ENCODE assay signal across 8 cellular contexts in genomic region chr1:1273152-1273534, GRCh38. TPM values are rescaled to one million over a fixed set of nuclear protein-coding genes. Genes with fewer than 3 reads are reported as not detected.
DNase-seq lines count a peak whose midpoint lies in the region; ATAC-seq and TF ChIP-seq lines count a peak whose summit lies in the region.

No MANE protein-coding gene starts in this region.

- peak overlapping the region; percentile 94 for H3K14ac ChIP-seq in IMR-90 (replicated peaks; ENCODE audit: low read depth, low read length)

- POLR2A ChIA-PET in IMR-90 (lab: Charles Lee; ENCODE audit: unreplicated experiment), result interaction anchor here (0.5 to 1.0 kb wide), 3 partner anchors 9 to 254 kb away, joined by 3 to 6 read pairs (median 5); no protein-coding TSS in a partner anchor

- no peaks in the 10 kb centered on the region for H3K9me3 ChIP-seq in IMR-90 (ENCODE audit: control insufficient read depth, insufficient read depth, low read length)

- H2BK20ac ChIP-seq in IMR-90 (ENCODE audit: low read depth, low read length), result no peak overlapping the region

- H3K4ac ChIP-seq in IMR-90 (ENCODE audit: low read depth, low read length), result peak overlapping the region; percentile 91

- peak overlapping the region; percentile 97 for H3K4me2 ChIP-seq in IMR-90 (ENCODE audit: low read depth, low read length)

- peak overlapping the region; percentile 64 to 96 for H4K8ac ChIP-seq in IMR-90 (ENCODE audit: low read depth in 2 of 2, low read length in 2 of 2)

- peak overlapping the region; percentile 89 for H2AFZ ChIP-seq in IMR-90 (replicated peaks; ENCODE audit: low read length, poor library complexity)

- TF ChIP-seq CTCF in IMR-90 (conservative IDR thresholded peaks at IDR 0.05; ENCODE audit: low read depth, low read length) (no peak), coronary artery (IDR thresholded peaks at IDR 0.05) (no peak)

- H3K18ac ChIP-seq in IMR-90 (ENCODE audit: low read depth, low read length), result no peak overlapping the region

- intact Hi-C loops in IMR-90 (cut with micrococcal nuclease), result loop anchor here (1.0 kb wide), 1 partner anchor 8 kb away; no protein-coding TSS in a partner anchor

- H3K27ac ChIP-seq in IMR-90 (ENCODE audit: insufficient read depth, low read length), result peak overlapping the region; percentile 94
- H3K27ac ChIP-seq in coronary artery, result peak overlapping the region; percentile 80 to 87

- peak overlapping the region; percentile 99 for H2AK9ac ChIP-seq in IMR-90 (replicated peaks; ENCODE audit: low read depth, low read length, poor library complexity)

- peak overlapping the region; percentile 71 for H3K4me3 ChIP-seq in IMR-90 (ENCODE audit: insufficient read depth, low read depth, low read length)
- peak overlapping the region; percentile 87 for H3K4me3 ChIP-seq in coronary artery

- no peaks in the 10 kb centered on the region for H3K27me3 ChIP-seq in IMR-90 (ENCODE audit: control insufficient read depth, insufficient read depth, low read length)

- H3K9me3 Mint-ChIP-seq in T-helper 1 cell treated with Interleukin-12 subunit alpha and Interleukin-12 subunit beta and Interleukin-4 antibody, amounts not matched to agents 30 μg/mL and 1 μg/mL, for 36 hours, result no peaks in the 10 kb centered on the region
- no peaks in the 10 kb centered on the region for H3K9me3 Mint-ChIP-seq in naive B cell

- no peak for TF ChIP-seq POLR2A in IMR-90 (IDR thresholded peaks at IDR 0.05; ENCODE audit: low read depth, low read length)

- in situ Hi-C loops in IMR-90 (cut with MboI; ENCODE audit: low sequenced_read_pairs), result no loop called here

- no peak for TF ChIP-seq RAD21 in IMR-90 (IDR thresholded peaks at IDR 0.05; ENCODE audit: low read length)

- H3K79me1 ChIP-seq in IMR-90 (ENCODE audit: low read depth in 1 of 2, low read length in 2 of 2), result peaks cover 8 to 51% of the 10 kb centered on the region in 2 experiments; a peak in 3 of 4 replicates

- H3K27me3 Mint-ChIP-seq in T-helper 1 cell treated with Interleukin-12 subunit alpha and Interleukin-12 subunit beta and Interleukin-4 antibody, amounts not matched to agents 30 μg/mL and 1 μg/mL, for 36 hours (ENCODE audit: low read depth), result no peaks in the 10 kb centered on the region
- no peaks in the 10 kb centered on the region for H3K27me3 Mint-ChIP-seq in naive B cell

- H2AK5ac ChIP-seq in IMR-90 (ENCODE audit: low read depth, low read length), result peak overlapping the region; percentile 99

- peak overlapping the region; percentile 92 for H3K23ac ChIP-seq in IMR-90 (ENCODE audit: low read depth, low read length)

- H3K36me3 Mint-ChIP-seq in T-helper 1 cell treated with Interleukin-12 subunit alpha and Interleukin-12 subunit beta and Interleukin-4 antibody, amounts not matched to agents 30 μg/mL and 1 μg/mL, for 36 hours (ENCODE audit: low read depth), result peaks cover 17% of the 10 kb centered on the region
- no peaks in the 10 kb centered on the region for H3K36me3 Mint-ChIP-seq in naive B cell

- peaks cover 27% of the 10 kb centered on the region for H3K36me3 ChIP-seq in IMR-90 (ENCODE audit: control insufficient read depth, insufficient read depth, low read length)

- peak overlapping the region; percentile 93 for H3K9ac ChIP-seq in IMR-90 (ENCODE audit: low read depth, low read length)

- WGBS in IMR-90 (ENCODE audit: extremely low coverage in 2 of 2, insufficient read length in 1 of 2), 2 experiments, result 0% methylated on average over 8 of the region's 39 CpGs; no CpG with 5 or more reads in 1 of the 2 experiments

- peaks cover 28% of the 10 kb centered on the region for H3K4me1 Mint-ChIP-seq in T-helper 1 cell treated with Interleukin-12 subunit alpha and Interleukin-12 subunit beta and Interleukin-4 antibody, amounts not matched to agents 30 μg/mL and 1 μg/mL, for 36 hours (ENCODE audit: low read depth)
- peaks cover 34 to 44% (median 42%) of the 10 kb centered on the region in 3 donors for H3K4me1 Mint-ChIP-seq in naive B cell

- H3K27ac Mint-ChIP-seq in T-helper 1 cell treated with Interleukin-12 subunit alpha and Interleukin-12 subunit beta and Interleukin-4 antibody, amounts not matched to agents 30 μg/mL and 1 μg/mL, for 36 hours, result peak overlapping the region; percentile 75
- peak overlapping the region in 5 of 6 donors; percentile 81 to 94 (median 85) for H3K27ac Mint-ChIP-seq in naive B cell

- DNase-seq in T-helper 1 cell (no peak), IMR-90 (no peak), coronary artery (ENCODE audit: low spot score) (no peak), naive B cell (no peak)

- BruUV-seq in IMR-90 (replicated peaks; lab: Mats Ljungman, UMichigan), result no TSS peak

- peak overlapping the region; percentile 99 for H2BK5ac ChIP-seq in IMR-90 (ENCODE audit: low read depth, low read length, poor library complexity, severe bottlenecking)

- peaks cover 25% of the 10 kb centered on the region for H4K20me1 ChIP-seq in IMR-90 (ENCODE audit: insufficient read depth, low read length)

- peak overlapping the region; percentile 83 for H3K4me3 Mint-ChIP-seq in T-helper 1 cell treated with Interleukin-12 subunit alpha and Interleukin-12 subunit beta and Interleukin-4 antibody, amounts not matched to agents 30 μg/mL and 1 μg/mL, for 36 hours
- H3K4me3 Mint-ChIP-seq in naive B cell, result peak overlapping the region; percentile 81 to 95 (median 88)

- ATAC-seq in IMR-90 (ENCODE audit: low read depth), result peak; percentile 1
- peak in 1 of 2 donors; percentile 3 for ATAC-seq in naive B cell (ENCODE audit: low read depth in 2 of 2)
- ATAC-seq in HG02884 (IDR thresholded peaks at IDR 0.05; ENCODE audit: unreplicated experiment), result no peak
- no peak for ATAC-seq in GM18520 (IDR thresholded peaks at IDR 0.05; ENCODE audit: unreplicated experiment)
- ATAC-seq in HG03378 (IDR thresholded peaks at IDR 0.05; ENCODE audit: unreplicated experiment), result no peak

- peak overlapping the region; percentile 45; the same call in 1 of the 3 replicates for H2BK15ac ChIP-seq in IMR-90 (ENCODE audit: low read depth, low read length)

- H3K4me1 ChIP-seq in IMR-90 (ENCODE audit: control insufficient read depth, insufficient read depth, low read length), result peaks cover 38% of the 10 kb centered on the region

- peak overlapping the region; percentile 79 for H3K56ac ChIP-seq in IMR-90 (ENCODE audit: extremely low read depth, insufficient read depth, low read length)

- dilution Hi-C loops in IMR-90 (cut with HindIII; ENCODE audit: low sequenced_read_pairs, unreplicated experiment), result no loop called here

- H3K9me1 ChIP-seq in IMR-90 (ENCODE audit: insufficient read depth, low read length), result peaks cover 33% of the 10 kb centered on the region

- H4K91ac ChIP-seq in IMR-90 (ENCODE audit: insufficient read depth, low read depth, low read length), result peak overlapping the region; percentile 64

- peak overlapping the region; percentile 65; the same call in 1 of the 2 replicates for H4K5ac ChIP-seq in IMR-90 (ENCODE audit: low read depth, low read length)

- peak overlapping the region; percentile 30; the same call in 1 of the 2 replicates for H2BK120ac ChIP-seq in IMR-90 (ENCODE audit: low read depth, low read length)

- CTCF ChIA-PET in IMR-90 (lab: Yijun Ruan, JAX), result no interaction called here

TF ChIP-seq in IMR-90, 13 proteins besides CTCF, POLR2A, EP300 and RAD21:
- no peak for TF ChIP-seq MXI1 (IDR thresholded peaks at IDR 0.05; ENCODE audit: borderline replicate concordance, low read depth, low read length)
- TF ChIP-seq, protein P1, sequence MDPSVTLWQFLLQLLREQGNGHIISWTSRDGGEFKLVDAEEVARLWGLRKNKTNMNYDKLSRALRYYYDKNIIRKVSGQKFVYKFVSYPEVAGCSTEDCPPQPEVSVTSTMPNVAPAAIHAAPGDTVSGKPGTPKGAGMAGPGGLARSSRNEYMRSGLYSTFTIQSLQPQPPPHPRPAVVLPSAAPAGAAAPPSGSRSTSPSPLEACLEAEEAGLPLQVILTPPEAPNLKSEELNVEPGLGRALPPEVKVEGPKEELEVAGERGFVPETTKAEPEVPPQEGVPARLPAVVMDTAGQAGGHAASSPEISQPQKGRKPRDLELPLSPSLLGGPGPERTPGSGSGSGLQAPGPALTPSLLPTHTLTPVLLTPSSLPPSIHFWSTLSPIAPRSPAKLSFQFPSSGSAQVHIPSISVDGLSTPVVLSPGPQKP (IDR thresholded peaks at IDR 0.05; ENCODE audit: borderline replicate concordance, low read depth, low read length), result no peak
- no peak for TF ChIP-seq BHLHE40 (IDR thresholded peaks at IDR 0.05; ENCODE audit: low read depth, low read length)
- no peak for TF ChIP-seq SMC3 (IDR thresholded peaks at IDR 0.05; ENCODE audit: low read depth, low read length)
- TF ChIP-seq CHD1 (IDR thresholded peaks at IDR 0.05; ENCODE audit: low read depth, low read length), result no peak
TF ChIP-seq in IMR-90: peak in this region for 0.

RNA-seq across cellular contexts. Expression of gene UBE2J2, which starts 0.5 kb away (rescaled TPM):
- total RNA-seq in IMR-90 (2012; rRNA removed), result 20.3 and 20.6 TPM in 2 replicates
- polyA plus RNA-seq in IMR-90 (2012; rRNA removed) (62.3 and 67.5 TPM in 2 replicates), naive B cell (ENCODE audit: low read depth in 6 of 6) (100 to 1,000 TPM in 1 of 6 donors, 10 to 100 TPM in 5; 75.1 to 112 (median 87.4) TPM)
- polyA plus RNA-seq in IMR-90 (2012; cell fraction: cytosol; rRNA removed), result 55.5 and 69.4 TPM in 2 replicates
- polyA plus RNA-seq in IMR-90 (2012; cell fraction: nucleus; rRNA removed; ENCODE audit: low replicate concordance), result 93.5 and 102 TPM in 2 replicates

RNA-seq across cellular contexts. Expression of gene SCNN1D, which starts 7.1 kb away (rescaled TPM):
- 0.18 and 0.28 TPM in 2 replicates for total RNA-seq in IMR-90 (2012; rRNA removed)
- polyA plus RNA-seq in IMR-90 (2012; rRNA removed), result 3.7 and 4.4 TPM in 2 replicates
- polyA plus RNA-seq in IMR-90 (2012; cell fraction: cytosol; rRNA removed), result 1.7 and 3.1 TPM in 2 replicates
- 45.3 and 115 TPM in 2 replicates for polyA plus RNA-seq in IMR-90 (2012; cell fraction: nucleus; rRNA removed; ENCODE audit: low replicate concordance)
- not detected for polyA plus RNA-seq in naive B cell (ENCODE audit: low read depth in 6 of 6)

RNA-seq across cellular contexts. Expression of gene C1QTNF12, which starts 26.6 kb away (rescaled TPM):
- total RNA-seq in IMR-90 (2012; rRNA removed), result 0.36 TPM in 1 of 2 replicates, not detected in the other
- polyA plus RNA-seq in IMR-90 (2012; rRNA removed) (1.1 and 2.6 TPM in 2 replicates), naive B cell (ENCODE audit: low read depth in 6 of 6) (not detected)
- 0.65 and 0.84 TPM in 2 replicates for polyA plus RNA-seq in IMR-90 (2012; cell fraction: cytosol; rRNA removed)
- polyA plus RNA-seq in IMR-90 (2012; cell fraction: nucleus; rRNA removed; ENCODE audit: low replicate concordance), result 8.4 and 27.4 TPM in 2 replicates

RNA-seq across cellular contexts. Expression of gene ACAP3, which starts 34.6 kb away (rescaled TPM):
- total RNA-seq in IMR-90 (2012; rRNA removed), result 13.3 and 15.3 TPM in 2 replicates
- 58.2 and 75.2 TPM in 2 replicates for polyA plus RNA-seq in IMR-90 (2012; rRNA removed)
- polyA plus RNA-seq in IMR-90 (2012; cell fraction: cytosol; rRNA removed), result 27.8 and 31.6 TPM in 2 replicates
- polyA plus RNA-seq in IMR-90 (2012; cell fraction: nucleus; rRNA removed; ENCODE audit: low replicate concordance), result 477 and 1,309 TPM in 2 replicates
- polyA plus RNA-seq in naive B cell (ENCODE audit: low read depth in 6 of 6), result 1 to 10 TPM; 1.9 to 7.2 (median 3.1) TPM

RNA-seq across cellular contexts. Expression of gene PUSL1, which starts 35.3 kb away (rescaled TPM):
- 10.9 and 13.3 TPM in 2 replicates for total RNA-seq in IMR-90 (2012; rRNA removed)
- polyA plus RNA-seq in IMR-90 (2012; rRNA removed), result 33.0 and 43.6 TPM in 2 replicates
- 26.4 and 45.6 TPM in 2 replicates for polyA plus RNA-seq in IMR-90 (2012; cell fraction: cytosol; rRNA removed)
- 34.1 and 86.3 TPM in 2 replicates for polyA plus RNA-seq in IMR-90 (2012; cell fraction: nucleus; rRNA removed; ENCODE audit: low replicate concordance)
- polyA plus RNA-seq in naive B cell (ENCODE audit: low read depth in 6 of 6), result 10 to 100 TPM in 5 of 6 donors, 1 to 10 TPM in 1; 7.2 to 17.2 (median 11.9) TPM
